ENCODE assay signal across 14 cellular contexts in genomic region chr4:1216076-1216614, GRCh38. TPM values are rescaled to one million over a fixed set of nuclear protein-coding genes. Genes with fewer than 3 reads are reported as not detected.
DNase-seq lines count a peak whose midpoint lies in the region; ATAC-seq, FAIRE-seq and TF ChIP-seq lines count a peak whose summit lies in the region.
"Had no signal": no experiment of that assay in that cellular context is flagged by ENCODE, and none has a peak within 500 bp of the region (broad histone marks: within the 10 kb centered on the region; RNA-seq: fewer than 3 reads in every experiment).

No MANE protein-coding gene starts in this region.

- H3K79me2 ChIP-seq in OCI-LY1 (ENCODE audit: insufficient read depth, low read length) (no peaks in the 10 kb centered on the region), K562 (ENCODE audit: control insufficient read depth, insufficient read depth, low read length) (no peaks in the 10 kb centered on the region; the same call in 2 of the 3 replicates)

- no peaks in the 10 kb centered on the region for H3K27me3 Mint-ChIP-seq in activated T-cell treated with anti-CD3 and anti-CD28 coated beads, Interleukin-2, amount 50 U/mL, for 72 hours (ENCODE audit: low read depth)
- no peaks in the 10 kb centered on the region for H3K27me3 Mint-ChIP-seq in stimulated activated memory B cell treated with anti-CD40 and anti-IgM and Interleukin-4, amounts not matched to agents 10 μg/mL and 1 μg/mL and 100 μg/mL, for 72 hours

- no peak overlapping the region for H3K4me3 ChIP-seq in OCI-LY1 (ENCODE audit: low read depth, low read length, poor library complexity, severe bottlenecking)
- no peak overlapping the region for H3K4me3 ChIP-seq in K562

- peaks cover 34% of the 10 kb centered on the region for H3K4me1 Mint-ChIP-seq in activated T-cell treated with anti-CD3 and anti-CD28 coated beads, Interleukin-2, amount 50 U/mL, for 72 hours (ENCODE audit: low read depth)
- H3K4me1 Mint-ChIP-seq in stimulated activated memory B cell treated with anti-CD40 and anti-IgM and Interleukin-4, amounts not matched to agents 10 μg/mL and 1 μg/mL and 100 μg/mL, for 72 hours = peaks cover 59% of the 10 kb centered on the region
- H3K4me1 Mint-ChIP-seq: endodermal cell had no signal

- H4K20me1 ChIP-seq in OCI-LY1 (ENCODE audit: insufficient read depth, low read length) (no peaks in the 10 kb centered on the region), K562 (replicated peaks; ENCODE audit: control insufficient read depth, insufficient read depth, low read length) (no peaks in the 10 kb centered on the region)

- H3K9me2 ChIP-seq in OCI-LY1 (ENCODE audit: low read depth, low read length) = no peaks in the 10 kb centered on the region

- WGBS in K562 (ENCODE audit: insufficient coverage, low coverage, missing lambda C conversion rate) = 92% methylated on average over 13 of the region's 34 CpGs

- no peaks in the 10 kb centered on the region for H3K9me1 ChIP-seq in K562 (ENCODE audit: control insufficient read depth, insufficient read depth, low read length)

- CTCF ChIA-PET in K562 (lab: Yijun Ruan, JAX; ENCODE audit: low intra/inter-chr PET ratio) = no interaction called here

- peak overlapping the region; percentile 91 for H3K27ac ChIP-seq in OCI-LY1 (ENCODE audit: low read depth, low read length, poor library complexity, severe bottlenecking)
- no peak overlapping the region for H3K27ac ChIP-seq in K562 (ENCODE audit: extremely low read depth, low read depth, low read length)

- TF ChIP-seq CTCF in OCI-LY1 (IDR thresholded peaks at IDR 0.05; ENCODE audit: low read length) = no peak
- no peak for TF ChIP-seq CTCF in K562 (IDR thresholded peaks at IDR 0.05 in 2 of 3, conservative IDR thresholded peaks at IDR 0.05 in 1 of 3; ENCODE audit: insufficient read depth in 2 of 3, low read depth in 1 of 3, low read length in 3 of 3)

- intact Hi-C loops in K562 (cut with micrococcal nuclease) = no loop called here

- H3K9me3 Mint-ChIP-seq in activated T-cell treated with anti-CD3 and anti-CD28 coated beads, Interleukin-2, amount 50 U/mL, for 72 hours = no peaks in the 10 kb centered on the region
- no peaks in the 10 kb centered on the region for H3K9me3 Mint-ChIP-seq in stimulated activated memory B cell treated with anti-CD40 and anti-IgM and Interleukin-4, amounts not matched to agents 10 μg/mL and 1 μg/mL and 100 μg/mL, for 72 hours
- H3K9me3 Mint-ChIP-seq: endodermal cell had no signal

- no peak for ATAC-seq in activated T-cell treated with anti-CD3 and anti-CD28 coated beads, Interleukin-2, amount 50 U/mL, for 72 hours (replicated peaks in 1 of 2)
- no peak for ATAC-seq in K562
- ATAC-seq in stimulated activated memory B cell treated with anti-CD40 and anti-IgM and Interleukin-4, amounts not matched to agents 10 μg/mL and 1 μg/mL and 100 μg/mL, for 72 hours = no peak
- ATAC-seq in GM18870 (IDR thresholded peaks at IDR 0.05; ENCODE audit: unreplicated experiment) = no peak
- no peak for ATAC-seq in activated CD4-positive, CD25-positive, alpha-beta regulatory T cell treated with anti-CD3 and anti-CD28 coated beads, Interleukin-2, amount 50 U/mL, for 24 hours

- peak overlapping the region; percentile 68 to 72 for H3K4me3 Mint-ChIP-seq in activated T-cell treated with anti-CD3 and anti-CD28 coated beads, Interleukin-2, amount 50 U/mL, for 72 hours
- H3K4me3 Mint-ChIP-seq in stimulated activated memory B cell treated with anti-CD40 and anti-IgM and Interleukin-4, amounts not matched to agents 10 μg/mL and 1 μg/mL and 100 μg/mL, for 72 hours = peak overlapping the region; percentile 26
- H3K4me3 Mint-ChIP-seq: endodermal cell had no signal

- in situ Hi-C loops in K562 (cut with MboI) = no loop called here

- no TSS peak for BruUV-seq in K562 (replicated peaks; lab: Mats Ljungman, UMichigan)

- H3K9ac ChIP-seq in OCI-LY1 (ENCODE audit: low read length) (no peak overlapping the region), K562 (ENCODE audit: insufficient read depth in 1 of 2, low read depth in 2 of 2, low read length in 2 of 2) (peak overlapping the region in 1 of 2 experiments; percentile 35; a peak in 1 of 4 replicates)

- H3K36me3 Mint-ChIP-seq in activated T-cell treated with anti-CD3 and anti-CD28 coated beads, Interleukin-2, amount 50 U/mL, for 72 hours (ENCODE audit: insufficient read depth in 2 of 2) = peaks cover 6 to 18% of the 10 kb centered on the region in 2 donors
- peaks cover 59% of the 10 kb centered on the region for H3K36me3 Mint-ChIP-seq in stimulated activated memory B cell treated with anti-CD40 and anti-IgM and Interleukin-4, amounts not matched to agents 10 μg/mL and 1 μg/mL and 100 μg/mL, for 72 hours

- peaks cover 6% of the 10 kb centered on the region for H3F3A ChIP-seq in OCI-LY1 (ENCODE audit: insufficient read depth, low read length)

- H3K4me1 ChIP-seq in OCI-LY1 (ENCODE audit: insufficient read depth, low read length, severe bottlenecking) = peaks cover 56% of the 10 kb centered on the region
- H3K4me1 ChIP-seq in K562 (replicated peaks in 1 of 2; ENCODE audit: control insufficient read depth in 2 of 2, insufficient read depth in 2 of 2, low read length in 2 of 2) = peaks cover 0 to 29% of the 10 kb centered on the region in 2 experiments; a peak in 1 of 5 replicates

- TF ChIP-seq EP300 in K562 (IDR thresholded peaks at IDR 0.05; ENCODE audit: low read length) = no peak

- peak overlapping the region; percentile 42 for H3K27ac Mint-ChIP-seq in activated T-cell treated with anti-CD3 and anti-CD28 coated beads, Interleukin-2, amount 50 U/mL, for 72 hours
- peak overlapping the region; percentile 98 for H3K27ac Mint-ChIP-seq in stimulated activated memory B cell treated with anti-CD40 and anti-IgM and Interleukin-4, amounts not matched to agents 10 μg/mL and 1 μg/mL and 100 μg/mL, for 72 hours
- H3K27ac Mint-ChIP-seq: endodermal cell had no signal

- no peak for TF ChIP-seq POLR2A in K562 (conservative IDR thresholded peaks at IDR 0.05)

- H3K36me3 ChIP-seq in OCI-LY1 (ENCODE audit: insufficient read depth, low read length) = peaks cover 20% of the 10 kb centered on the region
- H3K36me3 ChIP-seq in K562 (ENCODE audit: control insufficient read depth, insufficient read depth, low read length) = peaks cover 75% of the 10 kb centered on the region; the same call in 2 of the 3 replicates

- H2AFZ ChIP-seq in OCI-LY1 (ENCODE audit: low read length) (no peak overlapping the region), K562 (ENCODE audit: low read depth, low read length) (no peak overlapping the region)

- H3K4me2 ChIP-seq in OCI-LY1 (ENCODE audit: low read length) = peak overlapping the region; percentile 29; the same call in 1 of the 2 replicates
- H3K4me2 ChIP-seq in K562 (ENCODE audit: insufficient read depth, low read length) = no peak overlapping the region

- no peak for DNase-seq in activated T-cell treated with anti-CD3 and anti-CD28 coated beads, Interleukin-2, amount 50 U/mL, for 72 hours
- no peak for DNase-seq in activated T-cell treated with anti-CD3 and anti-CD28 coated beads, Interleukin-2, amount 50 U/mL, for 1 hour
- no peak for DNase-seq in K562 (ENCODE audit: extremely low read depth in 1 of 4, low spot score in 3 of 4)
- no peak for DNase-seq in DMS153 treated with DMSO at 0.1 percent for 48 hours (lab: John Stamatoyannopoulos, UW; ENCODE audit: unreplicated experiment)
- DNase-seq: endodermal cell, mammary epithelial cell, NCI-H1436 treated with DMSO at 0.1 percent for 48 hours, NCI-H226, occipital lobe, SW 1271 had no signal

- TF ChIP-seq RAD21 in K562 (CRISPR knock-in tag; conservative IDR thresholded peaks at IDR 0.05 in 1 of 2, IDR thresholded peaks at IDR 0.05 in 1 of 2) = no peak

- no peak for FAIRE-seq in K562 (lab: Jason Lieb, UNC)

- H3K9me3 ChIP-seq in OCI-LY1 (ENCODE audit: low read length) (no peaks in the 10 kb centered on the region), K562 (replicated peaks; ENCODE audit: control insufficient read depth, insufficient read depth, low read depth, low read length) (no peaks in the 10 kb centered on the region)

- POLR2A ChIA-PET in K562 (lab: Yijun Ruan, JAX) = interaction anchor here (0.6 kb wide), 1 partner anchor 24 kb away, joined by 3 read pairs; no protein-coding TSS in a partner anchor

- H3K27me3 ChIP-seq in OCI-LY1 (ENCODE audit: insufficient read depth, low read length) = no peaks in the 10 kb centered on the region
- H3K27me3 ChIP-seq in K562 (ENCODE audit: control insufficient read depth in 2 of 2, insufficient read depth in 2 of 2, low read length in 2 of 2) = no peaks in the 10 kb centered on the region

RNA-seq across cellular contexts. Expression of gene CTBP1, which starts 32.8 kb away (rescaled TPM):
- 100 to 1,000 TPM; 182 to 190 TPM for total RNA-seq in activated T-cell treated with anti-CD3 and anti-CD28 coated beads, Interleukin-2, amount 50 U/mL, for 72 hours
- 63.5 and 142 TPM in 2 replicates for total RNA-seq in K562 (2011; cell fraction: chromatin; rRNA removed; ENCODE audit: low replicate concordance)
- 94.5 and 102 TPM in 2 replicates for total RNA-seq in K562 (2011; cell fraction: nucleolus; rRNA removed)
- 48.0 and 62.1 TPM in 2 replicates for total RNA-seq in K562 (2011; cell fraction: nucleoplasm; rRNA removed)
- total RNA-seq in K562 (2014; rRNA removed) (162 and 230 TPM in 2 replicates), K562 (2014; rRNA removed; fragmentation: Illumina TruSeq; extraction: Trizol) (27.2 and 30.4 TPM in 2 replicates), K562 (2015; rRNA removed; fragmentation: Illumina TruSeq; extraction: Trizol) (67.9 and 70.4 TPM in 2 replicates), K562 (2021) (134 and 148 TPM in 2 replicates)
- polyA plus RNA-seq in K562 (2011; rRNA removed) (68.2 and 72.3 TPM in 2 replicates), K562 (2014; fragmentation: Illumina TruSeq; extraction: Trizol) (64.0 and 116 TPM in 2 replicates), K562 (2014; fragmentation: Nextera tagmentation; extraction: Ambion mirVana) (10 to 100 TPM; 14.5 to 20.0 TPM), K562 (2014; rRNA removed) (111 and 118 TPM in 2 replicates)
- polyA plus RNA-seq in K562 (2011; cell fraction: cytosol; rRNA removed) = 113 and 437 TPM in 2 replicates
- polyA plus RNA-seq in K562 (2011; cell fraction: nucleus; rRNA removed) = 168 and 330 TPM in 2 replicates
- 113 and 126 TPM in 2 replicates for polyA plus RNA-seq in K562 (2012)
- 33.8 and 54.2 TPM in 2 replicates for polyA minus RNA-seq in K562 (2011; rRNA and poly(A)+ RNA removed)
- 135 and 154 TPM in 2 replicates for polyA minus RNA-seq in K562 (2011; cell fraction: cytosol; rRNA and poly(A)+ RNA removed)
- polyA minus RNA-seq in K562 (2011; cell fraction: nucleus; rRNA and poly(A)+ RNA removed) = 39.7 and 56.8 TPM in 2 replicates

RNA-seq across cellular contexts. Expression of gene SPON2, which starts 43.8 kb away (rescaled TPM):
- total RNA-seq in activated T-cell treated with anti-CD3 and anti-CD28 coated beads, Interleukin-2, amount 50 U/mL, for 72 hours = 1 to 10 TPM; 7.0 to 8.2 TPM
- total RNA-seq in K562 (2011; cell fraction: chromatin; rRNA removed; ENCODE audit: low replicate concordance) = 8.1 and 12.5 TPM in 2 replicates
- total RNA-seq in K562 (2011; cell fraction: nucleolus; rRNA removed) = 8.2 and 12.8 TPM in 2 replicates
- total RNA-seq in K562 (2011; cell fraction: nucleoplasm; rRNA removed) = 7.3 and 9.4 TPM in 2 replicates
- total RNA-seq in K562 (2014; rRNA removed) (0.65 and 1.1 TPM in 2 replicates), K562 (2014; rRNA removed; fragmentation: Illumina TruSeq; extraction: Trizol) (0.54 and 0.69 TPM in 2 replicates), K562 (2015; rRNA removed; fragmentation: Illumina TruSeq; extraction: Trizol) (0.57 and 0.83 TPM in 2 replicates), K562 (2021) (1.4 and 1.8 TPM in 2 replicates)
- polyA plus RNA-seq in K562 (2011; rRNA removed) (2.2 and 4.8 TPM in 2 replicates), K562 (2014; fragmentation: Illumina TruSeq; extraction: Trizol) (0.74 and 1.1 TPM in 2 replicates), K562 (2014; fragmentation: Nextera tagmentation; extraction: Ambion mirVana) (under 1 TPM; 0.21 to 0.27 TPM), K562 (2014; rRNA removed) (0.77 and 0.84 TPM in 2 replicates)
- polyA plus RNA-seq in K562 (2011; cell fraction: cytosol; rRNA removed) = 2.3 and 4.7 TPM in 2 replicates
- 4.1 and 5.8 TPM in 2 replicates for polyA plus RNA-seq in K562 (2011; cell fraction: nucleus; rRNA removed)
- 1.4 and 2.4 TPM in 2 replicates for polyA plus RNA-seq in K562 (2012)
- polyA minus RNA-seq in K562 (2011; rRNA and poly(A)+ RNA removed) = 0.60 and 0.87 TPM in 2 replicates
- 2.3 and 3.7 TPM in 2 replicates for polyA minus RNA-seq in K562 (2011; cell fraction: cytosol; rRNA and poly(A)+ RNA removed)
- polyA minus RNA-seq in K562 (2011; cell fraction: nucleus; rRNA and poly(A)+ RNA removed) = 1.8 and 4.2 TPM in 2 replicates
